In the genomic region with DNA sequence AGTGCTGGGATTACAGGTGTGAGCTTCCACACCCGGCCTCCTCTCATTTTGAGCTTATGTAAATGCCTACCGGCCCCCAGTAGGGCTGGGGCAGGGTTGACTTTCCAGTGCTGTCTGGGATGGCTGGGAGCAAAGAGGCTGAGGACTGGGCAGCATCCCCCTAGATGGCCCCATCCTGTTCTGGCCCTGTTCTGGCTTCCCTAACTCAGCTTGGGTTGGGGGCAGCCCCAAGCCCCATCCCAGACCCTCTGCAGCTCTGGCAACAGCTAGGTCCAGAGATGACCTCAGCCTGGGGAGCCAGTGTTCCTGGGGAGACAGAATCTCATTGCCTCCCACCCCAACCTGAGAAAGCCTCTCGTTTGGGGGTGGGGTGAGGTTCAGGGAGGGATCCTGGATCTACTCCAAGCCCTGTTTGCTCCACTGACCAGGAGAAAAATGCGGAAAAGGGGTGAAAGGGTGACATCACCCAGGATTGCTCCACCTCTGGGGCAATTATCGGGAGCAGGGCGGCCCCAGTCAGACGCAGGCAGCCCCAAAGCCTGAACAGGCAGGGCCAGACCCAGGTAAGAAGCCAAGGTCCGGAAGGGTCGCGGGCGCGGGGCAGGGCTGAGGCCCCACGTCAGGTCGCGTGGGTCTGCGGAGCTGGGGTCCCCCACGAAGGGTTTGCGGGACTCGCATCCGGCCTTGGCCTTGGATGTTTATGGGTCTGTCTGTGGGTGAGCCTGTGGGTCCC, we compare ENCODE assay signal across 8 cellular contexts. TPM values are rescaled to one million over a fixed set of nuclear protein-coding genes. Genes with fewer than 3 reads are reported as not detected.
DNase-seq lines count a peak whose midpoint lies in the region; ATAC-seq and TF ChIP-seq lines count a peak whose summit lies in the region.

A gene with protein sequence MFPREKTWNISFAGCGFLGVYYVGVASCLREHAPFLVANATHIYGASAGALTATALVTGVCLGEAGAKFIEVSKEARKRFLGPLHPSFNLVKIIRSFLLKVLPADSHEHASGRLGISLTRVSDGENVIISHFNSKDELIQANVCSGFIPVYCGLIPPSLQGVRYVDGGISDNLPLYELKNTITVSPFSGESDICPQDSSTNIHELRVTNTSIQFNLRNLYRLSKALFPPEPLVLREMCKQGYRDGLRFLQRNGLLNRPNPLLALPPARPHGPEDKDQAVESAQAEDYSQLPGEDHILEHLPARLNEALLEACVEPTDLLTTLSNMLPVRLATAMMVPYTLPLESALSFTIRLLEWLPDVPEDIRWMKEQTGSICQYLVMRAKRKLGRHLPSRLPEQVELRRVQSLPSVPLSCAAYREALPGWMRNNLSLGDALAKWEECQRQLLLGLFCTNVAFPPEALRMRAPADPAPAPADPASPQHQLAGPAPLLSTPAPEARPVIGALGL (plus strand): TSS at position 519 of the 733 bp plus-strand sequence. CDS start 805 bp downstream, outside the sequence.

- no peak for TF ChIP-seq RAD21 in Ishikawa (IDR thresholded peaks at IDR 0.05; ENCODE audit: low read depth)

- peaks cover 5 to 40% (median 28%) of the 10 kb centered on the region in 4 donors for H3K4me1 ChIP-seq in tibial artery

- H3K36me3 ChIP-seq in tibial artery, result peaks cover 22 to 33% (median 27%) of the 10 kb centered on the region in 3 donors

- no peaks in the 10 kb centered on the region for H3K9me3 ChIP-seq in tibial artery

- TF ChIP-seq EP300 in Ishikawa (IDR thresholded peaks at IDR 0.05; ENCODE audit: borderline replicate concordance), result 0 out of 2 replicates have a peak, but pooled peaks have one; percentile 26

- intact Hi-C loops in lower leg skin (cut with DNase I; ENCODE audit: low total_unique reads), result no loop called here
- intact Hi-C loops in tibial artery (cut with DNase I; ENCODE audit: low total_unique reads), result no loop called here

- WGBS in lower leg skin, 2 donors, result 19 to 38% methylated on average over 17 to 20 of the region's 20 CpGs

- peak within 1 kb of the TSS; percentile 97 to 100 for H3K27ac ChIP-seq in tibial artery

- H3K4me3 ChIP-seq in lower leg skin (ENCODE audit: low read depth, poor library complexity, severe bottlenecking) (peak within 1 kb of the TSS; percentile 84), tibial artery (peak within 1 kb of the TSS; percentile 88 to 97)

- ATAC-seq in GM18867 (IDR thresholded peaks at IDR 0.05; ENCODE audit: unreplicated experiment), result no peak

- DNase-seq in CD1c-positive myeloid dendritic cell (ENCODE audit: extremely low spot score) (peak; percentile 24), cerebellum (ENCODE audit: low spot score) (no peak), lower leg skin (ENCODE audit: low spot score in 2 of 2) (no peak), tibial artery (peak in 1 of 2 donors; percentile 63), C1 segment of cervical spinal cord (lab: John Stamatoyannopoulos, UW) (no peak)
- DNase-seq in stimulated activated naive CD4-positive, alpha-beta T cell (lab: John Stamatoyannopoulos, UW), result no peak

- no peak for TF ChIP-seq CTCF in lower leg skin (IDR thresholded peaks at IDR 0.05)
- TF ChIP-seq CTCF in tibial artery (IDR thresholded peaks at IDR 0.05), result no peak

- TF ChIP-seq POLR2A in lower leg skin (IDR thresholded peaks at IDR 0.05), result no peak

- no peaks in the 10 kb centered on the region for H3K27me3 ChIP-seq in tibial artery

TF ChIP-seq in Ishikawa, 13 proteins besides CTCF, POLR2A, EP300 and RAD21:
- TF ChIP-seq YY1 (IDR thresholded peaks at IDR 0.05; ENCODE audit: low read depth) (no peak), TEAD4 (IDR thresholded peaks at IDR 0.05) (peak; percentile 59; the same call in 1 of the 2 replicates), NFIC (IDR thresholded peaks at IDR 0.05) (peak; percentile 85), TCF12 (IDR thresholded peaks at IDR 0.05; ENCODE audit: low read depth) (peak; percentile 48), EGR1 (IDR thresholded peaks at IDR 0.05) (no peak), CEBPB (IDR thresholded peaks at IDR 0.05) (peak; percentile 92)

RNA-seq across cellular contexts. Expression of the gene that starts here (rescaled TPM):
- 13.6 TPM for total RNA-seq in cerebellum
- total RNA-seq in lower leg skin, result 10 to 100 TPM; 55.5 to 99.7 (median 72.4) TPM
